In genomic region chr1:152957561-152957960, GRCh38 we compare ENCODE assay signal across 4 cellular contexts. TPM values are rescaled to one million over a fixed set of nuclear protein-coding genes. Genes with fewer than 3 reads are reported as not detected.
"Had no signal": no experiment of that assay in that cellular context is flagged by ENCODE, and none has a peak within 500 bp of the region (broad histone marks: within the 10 kb centered on the region; RNA-seq: fewer than 3 reads in every experiment).

No MANE protein-coding gene starts in this region.

- H3K4me3 ChIP-seq: GM12878 had no signal

- DNase-seq: GDM1, GF-D8 had no signal

RNA-seq across cellular contexts. Expression of gene SPRR5, which starts 10.6 kb away (rescaled TPM):
- total RNA-seq: G401, GM12878 had no signal
- polyA plus RNA-seq: GM12878 had no signal

RNA-seq across cellular contexts. Expression of gene SPRR4, which starts 12.9 kb away (rescaled TPM):
- total RNA-seq: G401, GM12878 had no signal
- polyA plus RNA-seq: GM12878 had no signal

RNA-seq across cellular contexts. Expression of gene SPRR1A, which starts 26.3 kb away (rescaled TPM):
- total RNA-seq: G401, GM12878 had no signal
- polyA plus RNA-seq: GM12878 had no signal

RNA-seq across cellular contexts. Expression of gene SPRR3, which starts 44.0 kb away (rescaled TPM):
- total RNA-seq: G401, GM12878 had no signal
- polyA plus RNA-seq: GM12878 had no signal

RNA-seq across cellular contexts. Expression of gene IVL, which starts 49.2 kb away (rescaled TPM):
- total RNA-seq: G401 had no signal
